29 cellular contexts compared by ENCODE assay signal in genomic region chr2:152929628-152930027, GRCh38.
"Had no signal": no experiment of that assay in that cellular context is flagged by ENCODE, and none has a peak within 500 bp of the region (broad histone marks: within the 10 kb centered on the region; RNA-seq: fewer than 3 reads in every experiment).

No MANE protein-coding gene starts in this region.

- DNase-seq: stimulated activated CD4-positive, alpha-beta T cell treated with anti-CD3 and anti-CD28 coated beads, Interleukin-2, amount 100 ng/mL, for 48 hours; stimulated activated CD4-positive, alpha-beta T cell treated with anti-CD3 and anti-CD28 coated beads, Interleukin-4, amount 100 ng/mL, for 1 hour; stimulated activated CD4-positive, alpha-beta T cell treated with anti-CD3 and anti-CD28 coated beads, Interleukin-4, amount 100 ng/mL, for 24 hours; stimulated activated CD4-positive, alpha-beta T cell treated with anti-CD3 and anti-CD28 coated beads, Interleukin-4, amount 100 ng/mL, for 4 hours; stimulated activated CD8-positive, alpha-beta memory T cell treated with anti-CD3 and anti-CD28 coated beads, Interleukin-4, amount 100 ng/mL, for 48 hours; stimulated activated naive B cell treated with anti-CD40 and anti-IgM and Interleukin-4, amounts not matched to agents 10 μg/mL and 1 μg/mL and 100 μg/mL, for 72 hours; stimulated activated naive CD4-positive, alpha-beta T cell; stimulated activated naive CD4-positive, alpha-beta T cell treated with Interleukin-2 at 50 U/mL for 16 hours; stimulated activated naive CD8-positive, alpha-beta T cell treated with anti-CD3 and anti-CD28 coated beads, Interleukin-15, amount 100 ng/mL, for 72 hours; stimulated activated naive CD8-positive, alpha-beta T cell treated with anti-CD3 and anti-CD28 coated beads, Interleukin-15, Interleukin-2, amounts not matched to agents 100 U/mL and 50 U/mL, for 24 hours; stomach; substantia nigra; testis; thyroid gland; tibial artery; transverse colon; trophoblast cell; upper lobe of left lung; upper lobe of right lung; uterus had no signal

- ATAC-seq: stimulated activated effector memory CD8-positive, alpha-beta T cell treated with anti-CD3 and anti-CD28 coated beads, Interleukin-12 subunit alpha, Interleukin-12 subunit beta, amount 100 ng/mL, for 72 hours; stimulated activated memory B cell treated with anti-CD40 and anti-IgM and Interleukin-4, amounts not matched to agents 10 μg/mL and 1 μg/mL and 100 μg/mL, for 72 hours; stimulated activated naive B cell treated with anti-CD40 and anti-IgM and Interleukin-4, amounts not matched to agents 10 μg/mL and 1 μg/mL and 100 μg/mL, for 72 hours; stimulated activated naive CD8-positive, alpha-beta T cell treated with anti-CD3 and anti-CD28 coated beads, Interleukin-15, amount 100 ng/mL, for 72 hours; stimulated activated naive CD8-positive, alpha-beta T cell treated with anti-CD3 and anti-CD28 coated beads, Interleukin-15, Interleukin-2, amounts not matched to agents 100 U/mL and 50 U/mL, for 24 hours; upper lobe of right lung had no signal

- H3K36me3 ChIP-seq: stomach, suprapubic skin, thoracic aorta, thyroid gland, tibial artery, tibial nerve, transverse colon, upper lobe of left lung, upper lobe of right lung, uterus had no signal

- H3K4me3 ChIP-seq: stomach, suprapubic skin, testis, thoracic aorta, thyroid gland, tibial artery, tibial nerve, transverse colon, upper lobe of left lung, upper lobe of right lung, uterus, vagina had no signal

- H3K4me1 Mint-ChIP-seq: stimulated activated effector memory CD8-positive, alpha-beta T cell treated with anti-CD3 and anti-CD28 coated beads, Interleukin-12 subunit alpha, Interleukin-12 subunit beta, amount 100 ng/mL, for 72 hours; stimulated activated memory B cell treated with anti-CD40 and anti-IgM and Interleukin-4, amounts not matched to agents 10 μg/mL and 1 μg/mL and 100 μg/mL, for 72 hours; stimulated activated naive B cell treated with anti-CD40 and anti-IgM and Interleukin-4, amounts not matched to agents 10 μg/mL and 1 μg/mL and 100 μg/mL, for 72 hours; stimulated activated naive CD8-positive, alpha-beta T cell treated with anti-CD3 and anti-CD28 coated beads, Interleukin-15, amount 100 ng/mL, for 72 hours had no signal

- H3K27me3 Mint-ChIP-seq: stimulated activated memory B cell treated with anti-CD40 and anti-IgM and Interleukin-4, amounts not matched to agents 10 μg/mL and 1 μg/mL and 100 μg/mL, for 72 hours; stimulated activated naive B cell treated with anti-CD40 and anti-IgM and Interleukin-4, amounts not matched to agents 10 μg/mL and 1 μg/mL and 100 μg/mL, for 72 hours; stimulated activated naive CD8-positive, alpha-beta T cell treated with anti-CD3 and anti-CD28 coated beads, Interleukin-15, amount 100 ng/mL, for 72 hours; stimulated activated naive CD8-positive, alpha-beta T cell treated with anti-CD3 and anti-CD28 coated beads, Interleukin-15, Interleukin-2, amounts not matched to agents 100 ng/mL and 50 ng/mL, for 24 hours; type B pancreatic cell had no signal

- H3K27me3 ChIP-seq: stomach, suprapubic skin, testis, thyroid gland, tibial artery, tibial nerve, transverse colon, upper lobe of left lung, upper lobe of right lung, uterus, vagina had no signal

- H3K27ac ChIP-seq: stomach, suprapubic skin, testis, thoracic aorta, thyroid gland, tibial artery, tibial nerve, transverse colon, upper lobe of left lung, upper lobe of right lung, uterus, vagina had no signal

- H3K9me3 Mint-ChIP-seq: stimulated activated effector memory CD8-positive, alpha-beta T cell treated with anti-CD3 and anti-CD28 coated beads, Interleukin-12 subunit alpha, Interleukin-12 subunit beta, amount 100 ng/mL, for 72 hours; stimulated activated memory B cell treated with anti-CD40 and anti-IgM and Interleukin-4, amounts not matched to agents 10 μg/mL and 1 μg/mL and 100 μg/mL, for 72 hours; stimulated activated naive B cell treated with anti-CD40 and anti-IgM and Interleukin-4, amounts not matched to agents 10 μg/mL and 1 μg/mL and 100 μg/mL, for 72 hours; stimulated activated naive CD8-positive, alpha-beta T cell treated with anti-CD3 and anti-CD28 coated beads, Interleukin-15, Interleukin-2, amounts not matched to agents 100 ng/mL and 50 ng/mL, for 24 hours; type B pancreatic cell had no signal

- H3K4me3 Mint-ChIP-seq: stimulated activated effector memory CD8-positive, alpha-beta T cell treated with anti-CD3 and anti-CD28 coated beads, Interleukin-12 subunit alpha, Interleukin-12 subunit beta, amount 100 ng/mL, for 72 hours; stimulated activated memory B cell treated with anti-CD40 and anti-IgM and Interleukin-4, amounts not matched to agents 10 μg/mL and 1 μg/mL and 100 μg/mL, for 72 hours; stimulated activated naive B cell treated with anti-CD40 and anti-IgM and Interleukin-4, amounts not matched to agents 10 μg/mL and 1 μg/mL and 100 μg/mL, for 72 hours; stimulated activated naive CD8-positive, alpha-beta T cell treated with anti-CD3 and anti-CD28 coated beads, Interleukin-15, amount 100 ng/mL, for 72 hours; stimulated activated naive CD8-positive, alpha-beta T cell treated with anti-CD3 and anti-CD28 coated beads, Interleukin-15, Interleukin-2, amounts not matched to agents 100 ng/mL and 50 ng/mL, for 24 hours; type B pancreatic cell had no signal

- FAIRE-seq: urothelium cell line had no signal

- H3K27ac Mint-ChIP-seq: stimulated activated effector memory CD8-positive, alpha-beta T cell treated with anti-CD3 and anti-CD28 coated beads, Interleukin-12 subunit alpha, Interleukin-12 subunit beta, amount 100 ng/mL, for 72 hours; stimulated activated memory B cell treated with anti-CD40 and anti-IgM and Interleukin-4, amounts not matched to agents 10 μg/mL and 1 μg/mL and 100 μg/mL, for 72 hours; stimulated activated naive B cell treated with anti-CD40 and anti-IgM and Interleukin-4, amounts not matched to agents 10 μg/mL and 1 μg/mL and 100 μg/mL, for 72 hours; stimulated activated naive CD8-positive, alpha-beta T cell treated with anti-CD3 and anti-CD28 coated beads, Interleukin-15, amount 100 ng/mL, for 72 hours; stimulated activated naive CD8-positive, alpha-beta T cell treated with anti-CD3 and anti-CD28 coated beads, Interleukin-15, Interleukin-2, amounts not matched to agents 100 ng/mL and 50 ng/mL, for 24 hours; type B pancreatic cell had no signal

- H3K9me3 ChIP-seq: stomach, suprapubic skin, testis, thoracic aorta, thyroid gland, tibial artery, tibial nerve, transverse colon, upper lobe of left lung, upper lobe of right lung, uterus, vagina had no signal

- H3K4me1 ChIP-seq: testis, thyroid gland, tibial artery, tibial nerve, transverse colon, upper lobe of right lung, uterus had no signal

- H3K36me3 Mint-ChIP-seq: stimulated activated effector memory CD8-positive, alpha-beta T cell treated with anti-CD3 and anti-CD28 coated beads, Interleukin-12 subunit alpha, Interleukin-12 subunit beta, amount 100 ng/mL, for 72 hours; stimulated activated memory B cell treated with anti-CD40 and anti-IgM and Interleukin-4, amounts not matched to agents 10 μg/mL and 1 μg/mL and 100 μg/mL, for 72 hours; stimulated activated naive B cell treated with anti-CD40 and anti-IgM and Interleukin-4, amounts not matched to agents 10 μg/mL and 1 μg/mL and 100 μg/mL, for 72 hours; type B pancreatic cell had no signal
